In the genomic region with DNA sequence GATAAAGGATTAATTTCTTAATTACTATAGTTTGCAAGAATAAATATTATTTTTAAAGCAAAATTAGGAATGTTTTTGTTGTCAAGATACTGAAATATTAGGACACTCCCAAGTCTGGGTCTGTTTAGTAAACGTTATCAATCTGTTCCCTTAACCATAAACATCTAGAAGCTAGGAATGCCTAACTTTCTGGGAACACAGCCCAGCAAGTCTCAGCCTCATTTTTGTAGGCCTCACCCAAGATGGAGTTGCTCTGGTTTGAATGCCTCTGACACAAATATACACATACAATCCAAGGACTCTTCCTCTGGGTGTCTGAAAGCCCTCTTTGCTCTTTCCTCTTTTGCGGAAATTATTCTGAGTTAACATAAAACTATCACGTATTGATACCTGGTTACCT, we compare ENCODE assay signal across 34 cellular contexts.
"Had no signal": no experiment of that assay in that cellular context is flagged by ENCODE, and none has a peak within 500 bp of the region (broad histone marks: within the 10 kb centered on the region; RNA-seq: fewer than 3 reads in every experiment).

No MANE protein-coding gene starts in this region.

- H3K27me3 ChIP-seq: adrenal gland, body of pancreas, cardiac muscle cell had no signal

- H3K4me3 ChIP-seq: adrenal gland, body of pancreas, cardiac muscle cell had no signal

- DNase-seq: activated B cell treated with CpG ODN at 0.5 μM for 24 hours; activated CD4-positive, alpha-beta memory T cell treated with anti-CD3 and anti-CD28 coated beads for 36 hours; activated CD4-positive, alpha-beta T cell treated with anti-CD3 and anti-CD28 coated beads for 4 hours; activated CD4-positive, alpha-beta T cell treated with anti-CD3 and anti-CD28 coated beads, Interleukin-2, amount 10 ng/mL, durations not matched to agents 24 days and 14 days; activated CD4-positive, alpha-beta T cell treated with anti-CD3 and anti-CD28 coated beads, Interleukin-2, amount 50 U/mL, for 1 hour; activated CD4-positive, alpha-beta T cell treated with anti-CD3 and anti-CD28 coated beads, Interleukin-2, amount 50 U/mL, for 4 hours; activated CD4-positive, CD25-positive, alpha-beta regulatory T cell treated with anti-CD3 and anti-CD28 coated beads, Interleukin-2, amount 50 U/mL, for 72 hours; activated CD8-positive, alpha-beta memory T cell treated with anti-CD3 and anti-CD28 coated beads, Interleukin-2, amount 50 U/mL, for 4 hours; activated CD8-positive, alpha-beta T cell treated with anti-CD3 and anti-CD28 coated beads for 36 hours; activated effector memory CD4-positive, alpha-beta T cell treated with anti-CD3 and anti-CD28 coated beads, Interleukin-2, amount 50 U/mL, for 16 hours; activated gamma-delta T cell treated with Interleukin-2 at 50 U/mL for 16 hours; activated naive CD4-positive, alpha-beta T cell; activated naive CD4-positive, alpha-beta T cell treated with anti-CD3 and anti-CD28 coated beads for 36 hours; activated naive CD4-positive, alpha-beta T cell treated with anti-CD3 and anti-CD28 coated beads, Interleukin-2, amount 50 U/mL, for 16 hours; activated naive CD8-positive, alpha-beta T cell treated with anti-CD3 and anti-CD28 coated beads for 36 hours; activated T-cell treated with anti-CD3 and anti-CD28 coated beads for 4 hours; activated T-cell treated with anti-CD3 and anti-CD28 coated beads, Interleukin-2, amount 50 U/mL, for 1 hour; activated T-cell treated with anti-CD3 and anti-CD28 coated beads, Interleukin-2, amount 50 U/mL, for 4 hours; activated T-cell treated with anti-CD3 and anti-CD28 coated beads, Interleukin-2, amount 50 U/mL, for 72 hours; adrenal gland; amniotic stem cell; aorta; body of pancreas; caudate nucleus; T-cell; T-helper 17 cell; T-helper 9 cell had no signal

- H3K36me3 ChIP-seq: adrenal gland, cardiac muscle cell had no signal

- ATAC-seq: activated CD8-positive, alpha-beta T cell treated with anti-CD3 and anti-CD28 coated beads for 36 hours; activated naive CD4-positive, alpha-beta T cell treated with anti-CD3 and anti-CD28 coated beads, Interleukin-2, amount 50 U/mL, for 72 hours; activated T-cell treated with anti-CD3 and anti-CD28 coated beads, Interleukin-2, amount 50 U/mL, for 4 hours; activated T-cell treated with anti-CD3 and anti-CD28 coated beads, Interleukin-2, amount 50 U/mL, for 72 hours; activated T-helper 17 cell treated with anti-CD3 and anti-CD28 coated beads, Interleukin-2, amount 50 U/mL, for 72 hours; body of pancreas; T-cell; T-helper 17 cell had no signal

- H3K27ac ChIP-seq: adrenal gland, body of pancreas, cardiac muscle cell, VCaP had no signal

- FAIRE-seq: astrocyte, bronchial epithelial cell, TTC549 had no signal

- H3K9me3 ChIP-seq: adrenal gland, body of pancreas had no signal

- H3K4me1 ChIP-seq: adrenal gland, body of pancreas had no signal
